Comparison of ENCODE assay signal across 1 cellular context in genomic region chr18:70151554-70152130, GRCh38.
TF ChIP-seq lines count a peak whose summit lies in the region.

No MANE protein-coding gene starts in this region.

TF ChIP-seq in GM12878, 131 proteins besides CTCF, POLR2A, EP300 and RAD21 (continued from another document):
- no peak for TF ChIP-seq NR2F1 (conservative IDR thresholded peaks at IDR 0.05)
- TF ChIP-seq, protein P1, sequence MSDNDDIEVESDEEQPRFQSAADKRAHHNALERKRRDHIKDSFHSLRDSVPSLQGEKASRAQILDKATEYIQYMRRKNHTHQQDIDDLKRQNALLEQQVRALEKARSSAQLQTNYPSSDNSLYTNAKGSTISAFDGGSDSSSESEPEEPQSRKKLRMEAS (IDR thresholded peaks at IDR 0.05; ENCODE audit: low read depth, low read length): no peak
- no peak for TF ChIP-seq SP1 (IDR thresholded peaks at IDR 0.05; ENCODE audit: low read depth, low read length)
- TF ChIP-seq CREM (IDR thresholded peaks at IDR 0.05; ENCODE audit: low read depth): no peak
- no peak for TF ChIP-seq BHLHE40 (IDR thresholded peaks at IDR 0.05; ENCODE audit: borderline replicate concordance in 1 of 2, low read depth in 2 of 2, low read length in 1 of 2)
- TF ChIP-seq, protein P2, sequence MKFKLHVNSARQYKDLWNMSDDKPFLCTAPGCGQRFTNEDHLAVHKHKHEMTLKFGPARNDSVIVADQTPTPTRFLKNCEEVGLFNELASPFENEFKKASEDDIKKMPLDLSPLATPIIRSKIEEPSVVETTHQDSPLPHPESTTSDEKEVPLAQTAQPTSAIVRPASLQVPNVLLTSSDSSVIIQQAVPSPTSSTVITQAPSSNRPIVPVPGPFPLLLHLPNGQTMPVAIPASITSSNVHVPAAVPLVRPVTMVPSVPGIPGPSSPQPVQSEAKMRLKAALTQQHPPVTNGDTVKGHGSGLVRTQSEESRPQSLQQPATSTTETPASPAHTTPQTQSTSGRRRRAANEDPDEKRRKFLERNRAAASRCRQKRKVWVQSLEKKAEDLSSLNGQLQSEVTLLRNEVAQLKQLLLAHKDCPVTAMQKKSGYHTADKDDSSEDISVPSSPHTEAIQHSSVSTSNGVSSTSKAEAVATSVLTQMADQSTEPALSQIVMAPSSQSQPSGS (IDR thresholded peaks at IDR 0.05; ENCODE audit: low read length): no peak
